ENCODE assay signal across 8 cellular contexts in the genomic region with DNA sequence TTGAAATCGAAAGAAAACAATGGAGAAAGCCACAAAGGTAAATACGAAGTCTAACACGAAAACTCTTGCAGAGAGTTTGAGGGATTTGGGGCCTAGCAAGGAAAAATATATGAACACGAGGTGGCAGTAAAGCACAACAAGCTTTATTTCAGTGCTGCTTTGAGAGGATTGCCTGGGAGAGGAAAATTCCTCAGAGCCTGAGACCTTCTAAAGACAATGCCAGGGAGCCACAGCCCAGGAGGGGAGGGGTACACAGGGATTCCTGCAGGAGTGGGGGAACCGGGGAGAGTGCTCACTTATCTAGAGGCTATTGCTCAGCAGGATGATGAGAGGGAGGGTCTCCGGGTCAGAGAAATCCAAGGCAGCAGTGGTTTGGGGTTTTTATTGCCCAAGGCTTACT.
A peak's percentile ranks its signal among the peaks of the same experiment; 100 is the strongest.
DNase-seq lines count a peak whose midpoint lies in the region; ATAC-seq and TF ChIP-seq lines count a peak whose summit lies in the region.

No MANE protein-coding gene starts in this region.

- POLR2A ChIA-PET in PC-9 (lab: Charles Lee; ENCODE audit: unreplicated experiment), result no interaction called here

- no TSS peak for BruUV-seq in PC-9 (replicated peaks; lab: Mats Ljungman, UMichigan)

- H3K4me1 ChIP-seq in HUES64 (ENCODE audit: insufficient read depth, low read length) (peaks cover 24% of the 10 kb centered on the region), PC-9 (replicated peaks; ENCODE audit: insufficient read depth) (no peaks in the 10 kb centered on the region), foreskin keratinocyte (no peaks in the 10 kb centered on the region)

- DNase-seq in DMS 273 treated with DMSO at 0.1 percent for 48 hours (lab: John Stamatoyannopoulos, UW) (peak; percentile 11), PC-9 (peak; percentile 7 to 39), foreskin keratinocyte (peak in 1 of 2 donors; percentile 11), stromal cell of bone marrow (ENCODE audit: low read depth) (peak; percentile 32), MG63 (no peak), activated gamma-delta T cell (lab: John Stamatoyannopoulos, UW) (no peak)
- DNase-seq in stimulated activated naive CD4-positive, alpha-beta T cell treated with Interleukin-2 at 50 U/mL for 16 hours (lab: John Stamatoyannopoulos, UW), result no peak

- no peaks in the 10 kb centered on the region for H3F3A ChIP-seq in PC-9 (ENCODE audit: insufficient read depth, low read depth)

- CTCF ChIA-PET in PC-9 (lab: Charles Lee), result interaction anchor here (0.6 kb wide), 1 partner anchor 311 kb away, joined by 3 read pairs; no protein-coding TSS in a partner anchor

- WGBS in HUES64, result 13% methylated on average over 6 of the region's 6 CpGs

- no peak overlapping the region for H2AFZ ChIP-seq in PC-9

- TF ChIP-seq CTCF in PC-9 (conservative IDR thresholded peaks at IDR 0.05) (peak; percentile 76), foreskin keratinocyte (conservative IDR thresholded peaks at IDR 0.05) (peak; percentile 62)

- H3K27ac ChIP-seq in HUES64 (ENCODE audit: low read depth, low read length) (peak overlapping the region; percentile 66), PC-9 (no peak overlapping the region), foreskin keratinocyte (no peak overlapping the region)

- no peaks in the 10 kb centered on the region for H4K20me1 ChIP-seq in PC-9 (ENCODE audit: insufficient read depth)

- no peak overlapping the region for H3K4me2 ChIP-seq in PC-9

- H3K9me3 ChIP-seq in HUES64 (ENCODE audit: insufficient read depth, low read depth, low read length) (peaks cover 11% of the 10 kb centered on the region), PC-9 (ENCODE audit: insufficient read depth, low read depth) (no peaks in the 10 kb centered on the region; the same call in 1 of the 2 replicates), MG63 (no peaks in the 10 kb centered on the region; the same call in 1 of the 2 replicates)

- H3K27me3 ChIP-seq in HUES64 (ENCODE audit: insufficient read depth, low read length) (no peaks in the 10 kb centered on the region), PC-9 (ENCODE audit: insufficient read depth, low read depth) (peaks cover 38% of the 10 kb centered on the region), foreskin keratinocyte (no peaks in the 10 kb centered on the region), MG63 (no peaks in the 10 kb centered on the region)

- H3K4me3 ChIP-seq in HUES64 (ENCODE audit: low read length) (no peak overlapping the region), PC-9 (no peak overlapping the region), MG63 (no peak overlapping the region)

- intact Hi-C loops in PC-9 (cut with micrococcal nuclease; ENCODE audit: unreplicated experiment), result loop anchor here (1.0 to 5.0 kb wide), 4 partner anchors 332 to 596 kb away; no protein-coding TSS in a partner anchor

- H3K9ac ChIP-seq in HUES64 (ENCODE audit: low read depth, low read length), result no peak overlapping the region; the same call in 1 of the 2 replicates

- no peaks in the 10 kb centered on the region for H3K79me2 ChIP-seq in PC-9 (ENCODE audit: low read depth)

- H3K9me2 ChIP-seq in PC-9 (ENCODE audit: insufficient read depth), result no peaks in the 10 kb centered on the region

- peak; percentile 36 for ATAC-seq in foreskin keratinocyte

- H3K36me3 ChIP-seq in HUES64 (ENCODE audit: insufficient read depth, low read length), result no peaks in the 10 kb centered on the region
- no peaks in the 10 kb centered on the region for H3K36me3 ChIP-seq in PC-9 (ENCODE audit: low read depth)
- no peaks in the 10 kb centered on the region for H3K36me3 ChIP-seq in MG63

Comparison
In these comparisons a context has a peak if more than half of its experiments do, and no peak if none do; other contexts are left out.
1. DNase-seq: peak in DMS 273 treated with DMSO at 0.1 percent for 48 hours (single experiment), PC-9 (2 of 2) and stromal cell of bone marrow (single experiment); none in MG63 (single experiment), stimulated activated naive CD4-positive, alpha-beta T cell treated with Interleukin-2 at 50 U/mL for 16 hours (single experiment) and activated gamma-delta T cell (single experiment).